ENCODE assay signal across 28 cellular contexts in the genomic region with DNA sequence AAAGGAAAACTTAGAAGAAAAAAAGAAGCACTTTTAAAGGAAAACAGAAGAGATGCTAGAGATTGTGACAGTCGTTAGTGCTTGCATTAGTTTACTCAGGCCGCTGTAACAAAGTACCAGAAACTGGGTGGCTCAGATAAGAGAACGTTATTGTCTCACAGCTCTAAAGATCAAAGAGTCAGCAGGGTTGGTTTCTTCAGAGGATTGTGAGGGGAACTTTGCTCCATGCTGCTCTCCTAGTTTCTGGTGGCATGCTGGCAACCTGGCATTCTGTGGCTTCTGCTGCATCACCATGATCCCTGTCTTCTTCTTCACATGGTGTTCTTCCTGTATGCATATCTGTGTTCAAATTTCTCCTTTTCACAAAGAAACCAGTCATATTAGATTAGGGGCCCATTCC.
"Had no signal": no experiment of that assay in that cellular context is flagged by ENCODE, and none has a peak within 500 bp of the region (broad histone marks: within the 10 kb centered on the region; RNA-seq: fewer than 3 reads in every experiment).

No MANE protein-coding gene starts in this region.

- ATAC-seq: heart right ventricle; left ventricle myocardium superior; lower lobe of right lung; naive thymus-derived CD4-positive, alpha-beta T cell; stimulated activated naive B cell treated with anti-CD40 and anti-IgM and Interleukin-4, amounts not matched to agents 10 μg/mL and 1 μg/mL and 100 μg/mL, for 72 hours; stimulated activated naive CD8-positive, alpha-beta T cell treated with anti-CD3 and anti-CD28 coated beads, Interleukin-15, amount 100 ng/mL, for 72 hours had no signal

- H3K4me2 ChIP-seq: neural progenitor cell had no signal

- H3K27ac ChIP-seq: esophagus squamous epithelium, heart right ventricle, lower lobe of right lung, neural progenitor cell, prostate gland, right atrium auricular region, skin epidermis, suprapubic skin, transverse colon, upper lobe of right lung, uterus had no signal

- H3K9ac ChIP-seq: neural progenitor cell had no signal

- H3K36me3 ChIP-seq: esophagus squamous epithelium, heart right ventricle, lower lobe of right lung, neural progenitor cell, prostate gland, right atrium auricular region, suprapubic skin, transverse colon, upper lobe of right lung, uterus had no signal

- DNase-seq: cerebellar nuclear complex; cortex of kidney; effector CD4-positive, alpha-beta T cell; esophagus squamous epithelium; foreskin melanocyte; glutamatergic neuron; heart right ventricle; hypothalamus; immature natural killer cell; islet precursor cell; kidney glomerular epithelial cell; left ventricle myocardium superior; lower lobe of right lung; naive thymus-derived CD4-positive, alpha-beta T cell; nucleus accumbens; stimulated activated CD4-positive, alpha-beta T cell treated with anti-CD3 and anti-CD28 coated beads, Interleukin-15, amount 100 ng/mL, for 24 hours; stimulated activated CD4-positive, alpha-beta T cell treated with anti-CD3 and anti-CD28 coated beads, Interleukin-2, amount 100 ng/mL, for 48 hours; stimulated activated naive B cell treated with anti-CD40 and anti-IgM and Interleukin-4, amounts not matched to agents 10 μg/mL and 1 μg/mL and 100 μg/mL, for 72 hours; stimulated activated naive CD8-positive, alpha-beta T cell treated with anti-CD3 and anti-CD28 coated beads, Interleukin-15, amount 100 ng/mL, for 72 hours; transverse colon; upper lobe of right lung; uterus had no signal

- H3K27me3 ChIP-seq: esophagus squamous epithelium, heart right ventricle, neural progenitor cell, right atrium auricular region, suprapubic skin, transverse colon, upper lobe of right lung, uterus had no signal

- H3K4me3 ChIP-seq: esophagus squamous epithelium, heart right ventricle, lower lobe of right lung, neural progenitor cell, prostate gland, right atrium auricular region, skin epidermis, suprapubic skin, transverse colon, upper lobe of right lung, uterus had no signal

- FAIRE-seq: endothelial cell of umbilical vein had no signal

- H3K4me1 ChIP-seq: esophagus squamous epithelium, heart right ventricle, lower lobe of right lung, prostate gland, right atrium auricular region, suprapubic skin, transverse colon, upper lobe of right lung, uterus had no signal

- H2AFZ ChIP-seq: neural progenitor cell had no signal

- H3K9me3 ChIP-seq: esophagus squamous epithelium, heart right ventricle, lower lobe of right lung, prostate gland, right atrium auricular region, suprapubic skin, transverse colon, upper lobe of right lung, uterus had no signal
